1 cellular context compared by ENCODE assay signal in genomic region chr18:37564796-37565137, GRCh38.
TF ChIP-seq lines count a peak whose summit lies in the region.

No MANE protein-coding gene starts in this region.

TF ChIP-seq in WTC11, 78 proteins besides CTCF, POLR2A, EP300 and RAD21 (continued from another document):
- TF ChIP-seq ARID4B (CRISPR knock-in tag; IDR thresholded peaks at IDR 0.05; ENCODE audit: borderline replicate concordance), result peak; percentile 97
- TF ChIP-seq ZBTB21 (CRISPR knock-in tag; IDR thresholded peaks at IDR 0.05; ENCODE audit: borderline replicate concordance), result no peak
- no peak for TF ChIP-seq IRF2 (CRISPR knock-in tag; IDR thresholded peaks at IDR 0.05; ENCODE audit: borderline replicate concordance, low read depth)
- peak; percentile 85 for TF ChIP-seq JUN (CRISPR knock-in tag; IDR thresholded peaks at IDR 0.05)
- peak; percentile 75; the same call in 1 of the 2 replicates for TF ChIP-seq TP53 (CRISPR knock-in tag; IDR thresholded peaks at IDR 0.05)
- TF ChIP-seq NFE2L1 (CRISPR knock-in tag; IDR thresholded peaks at IDR 0.05), result 0 out of 2 replicates have a peak, but pooled peaks have one; percentile 53
- TF ChIP-seq ZNF219 (CRISPR knock-in tag; IDR thresholded peaks at IDR 0.05; ENCODE audit: borderline replicate concordance), result 0 out of 2 replicates have a peak, but pooled peaks have one; percentile 78
- peak; percentile 69 for TF ChIP-seq HMGXB4 (CRISPR knock-in tag; IDR thresholded peaks at IDR 0.05)
- 0 out of 2 replicates have a peak, but pooled peaks have one; percentile 73 for TF ChIP-seq FOXP4 (CRISPR knock-in tag; IDR thresholded peaks at IDR 0.05)
- TF ChIP-seq KAT7 (CRISPR knock-in tag; IDR thresholded peaks at IDR 0.05; ENCODE audit: borderline replicate concordance), result 0 out of 2 replicates have a peak, but pooled peaks have one; percentile 68
- 0 out of 2 replicates have a peak, but pooled peaks have one; percentile 46 for TF ChIP-seq ETV6 (CRISPR knock-in tag; IDR thresholded peaks at IDR 0.05)
- no peak for TF ChIP-seq ZNF416 (CRISPR knock-in tag; IDR thresholded peaks at IDR 0.05)
- peak; percentile 63; the same call in 1 of the 2 replicates for TF ChIP-seq SMAD3 (CRISPR knock-in tag; IDR thresholded peaks at IDR 0.05; ENCODE audit: borderline replicate concordance)
- TF ChIP-seq ZNF317 (CRISPR knock-in tag; IDR thresholded peaks at IDR 0.05; ENCODE audit: borderline replicate concordance, low read depth), result no peak
- TF ChIP-seq MAX (CRISPR knock-in tag; IDR thresholded peaks at IDR 0.05), result peak; percentile 65
- peak; percentile 60; the same call in 1 of the 2 replicates for TF ChIP-seq MYBL2 (CRISPR knock-in tag; IDR thresholded peaks at IDR 0.05)
- 0 out of 2 replicates have a peak, but pooled peaks have one; percentile 63 for TF ChIP-seq E2F5 (CRISPR knock-in tag; IDR thresholded peaks at IDR 0.05)
- TF ChIP-seq RELA (CRISPR knock-in tag; IDR thresholded peaks at IDR 0.05; ENCODE audit: borderline replicate concordance), result no peak; the same call in 1 of the 2 replicates
- TF ChIP-seq TCF7 (CRISPR knock-in tag; IDR thresholded peaks at IDR 0.05; ENCODE audit: low read depth), result 0 out of 2 replicates have a peak, but pooled peaks have one; percentile 34
- TF ChIP-seq FOXK1 (CRISPR knock-in tag; IDR thresholded peaks at IDR 0.05), result peak; percentile 80; the same call in 1 of the 2 replicates
- peak; percentile 97 for TF ChIP-seq ZNF232 (CRISPR knock-in tag; IDR thresholded peaks at IDR 0.05)
